29 cellular contexts compared by ENCODE assay signal in genomic region chr2:1022178-1022577, GRCh38.
"Had no signal": no experiment of that assay in that cellular context is flagged by ENCODE, and none has a peak within 500 bp of the region (broad histone marks: within the 10 kb centered on the region; RNA-seq: fewer than 3 reads in every experiment).

No MANE protein-coding gene starts in this region.

- H3K4me1 ChIP-seq: breast epithelium, esophagus squamous epithelium, left ventricle myocardium inferior, prostate gland, sigmoid colon, thyroid gland, upper lobe of left lung, vagina had no signal

- H3K4me3 Mint-ChIP-seq: activated B cell treated with CpG ODN at 0.5 μM for 24 hours; activated CD8-positive, alpha-beta T cell treated with anti-CD3 and anti-CD28 coated beads for 36 hours; activated T-cell treated with anti-CD3 and anti-CD28 coated beads, Interleukin-2, amount 50 U/mL, for 72 hours; dendritic cell treated with granulocyte-macrophage colony-stimulating factor and Interleukin-4, amounts not matched to agents 40 ng/mL and 50 ng/mL, for 4 days; natural killer cell treated with Interleukin-12 subunit alpha and Interleukin-12 subunit beta and Interleukin-15 and Interleukin-18, amount 100 ng/mL, for 72 hours; stimulated activated memory B cell treated with anti-CD40 and anti-IgM and Interleukin-4, amounts not matched to agents 10 μg/mL and 1 μg/mL and 100 μg/mL, for 72 hours; stimulated activated naive CD8-positive, alpha-beta T cell treated with anti-CD3 and anti-CD28 coated beads, Interleukin-15, amount 100 ng/mL, for 72 hours had no signal

- H3K36me3 ChIP-seq: breast epithelium, esophagus squamous epithelium, left ventricle myocardium inferior, ovary, prostate gland, sigmoid colon, thyroid gland, upper lobe of left lung, vagina had no signal

- H3K9me3 Mint-ChIP-seq: activated B cell treated with CpG ODN at 0.5 μM for 24 hours; activated CD8-positive, alpha-beta T cell treated with anti-CD3 and anti-CD28 coated beads for 36 hours; activated naive CD4-positive, alpha-beta T cell treated with anti-CD3 and anti-CD28 coated beads, Interleukin-2, amount 50 U/mL, for 72 hours; activated T-cell treated with anti-CD3 and anti-CD28 coated beads, Interleukin-2, amount 50 U/mL, for 72 hours; dendritic cell treated with granulocyte-macrophage colony-stimulating factor and Interleukin-4, amounts not matched to agents 40 ng/mL and 50 ng/mL, for 4 days; natural killer cell treated with Interleukin-12 subunit alpha and Interleukin-12 subunit beta and Interleukin-15 and Interleukin-18, amount 100 ng/mL, for 72 hours; stimulated activated naive CD8-positive, alpha-beta T cell treated with anti-CD3 and anti-CD28 coated beads, Interleukin-15, amount 100 ng/mL, for 72 hours had no signal

- H3K4me3 ChIP-seq: breast epithelium, esophagus squamous epithelium, left ventricle myocardium inferior, lung, mucosa of descending colon, ovary, prostate gland, sigmoid colon, thyroid gland, upper lobe of left lung, vagina had no signal

- H3K27me3 ChIP-seq: breast epithelium, esophagus squamous epithelium, ovary, sigmoid colon, thyroid gland, upper lobe of left lung, vagina had no signal

- H3K27ac Mint-ChIP-seq: activated B cell treated with CpG ODN at 0.5 μM for 24 hours; activated CD8-positive, alpha-beta T cell treated with anti-CD3 and anti-CD28 coated beads for 36 hours; activated naive CD4-positive, alpha-beta T cell treated with anti-CD3 and anti-CD28 coated beads, Interleukin-2, amount 50 U/mL, for 72 hours; activated T-cell treated with anti-CD3 and anti-CD28 coated beads, Interleukin-2, amount 50 U/mL, for 72 hours; dendritic cell treated with granulocyte-macrophage colony-stimulating factor and Interleukin-4, amounts not matched to agents 40 ng/mL and 50 ng/mL, for 4 days; natural killer cell treated with Interleukin-12 subunit alpha and Interleukin-12 subunit beta and Interleukin-15 and Interleukin-18, amount 100 ng/mL, for 72 hours; stimulated activated memory B cell treated with anti-CD40 and anti-IgM and Interleukin-4, amounts not matched to agents 10 μg/mL and 1 μg/mL and 100 μg/mL, for 72 hours; stimulated activated naive CD8-positive, alpha-beta T cell treated with anti-CD3 and anti-CD28 coated beads, Interleukin-15, amount 100 ng/mL, for 72 hours had no signal

- H3K4me1 Mint-ChIP-seq: activated B cell treated with CpG ODN at 0.5 μM for 24 hours; stimulated activated memory B cell treated with anti-CD40 and anti-IgM and Interleukin-4, amounts not matched to agents 10 μg/mL and 1 μg/mL and 100 μg/mL, for 72 hours; stimulated activated naive CD8-positive, alpha-beta T cell treated with anti-CD3 and anti-CD28 coated beads, Interleukin-15, amount 100 ng/mL, for 72 hours had no signal

- DNase-seq: activated B cell treated with CpG ODN at 0.5 μM for 24 hours; activated CD4-positive, alpha-beta T cell treated with anti-CD3 and anti-CD28 coated beads, Interleukin-2, amount 50 U/mL, for 1 hour; activated CD8-positive, alpha-beta T cell treated with anti-CD3 and anti-CD28 coated beads for 36 hours; activated naive CD4-positive, alpha-beta T cell; activated T-cell treated with anti-CD3 and anti-CD28 coated beads, Interleukin-2, amount 50 U/mL, for 72 hours; central memory CD4-positive, alpha-beta T cell; esophagus squamous epithelium; islet precursor cell; left ventricle myocardium inferior; mucosa of descending colon; ovary; retina; sigmoid colon; small intestine; stimulated activated CD4-positive, alpha-beta T cell treated with anti-CD3 and anti-CD28 coated beads, Interleukin-4, amount 100 ng/mL, for 24 hours; stimulated activated naive CD8-positive, alpha-beta T cell treated with anti-CD3 and anti-CD28 coated beads, Interleukin-15, amount 100 ng/mL, for 72 hours; substantia nigra; T-helper 2 cell; thyroid gland; upper lobe of left lung had no signal

- H3K27ac ChIP-seq: breast epithelium, epithelial cell of prostate, esophagus squamous epithelium, left ventricle myocardium inferior, ovary, prostate gland, sigmoid colon, thyroid gland, upper lobe of left lung, vagina had no signal

- ATAC-seq: activated CD8-positive, alpha-beta T cell treated with anti-CD3 and anti-CD28 coated beads for 36 hours; activated naive CD4-positive, alpha-beta T cell treated with anti-CD3 and anti-CD28 coated beads, Interleukin-2, amount 50 U/mL, for 72 hours; activated T-cell treated with anti-CD3 and anti-CD28 coated beads, Interleukin-2, amount 50 U/mL, for 72 hours; mucosa of descending colon; natural killer cell treated with Interleukin-12 subunit alpha and Interleukin-12 subunit beta and Interleukin-15 and Interleukin-18, amount 100 ng/mL, for 72 hours; stimulated activated memory B cell treated with anti-CD40 and anti-IgM and Interleukin-4, amounts not matched to agents 10 μg/mL and 1 μg/mL and 100 μg/mL, for 72 hours; stimulated activated naive CD8-positive, alpha-beta T cell treated with anti-CD3 and anti-CD28 coated beads, Interleukin-15, amount 100 ng/mL, for 72 hours had no signal

- H3K27me3 Mint-ChIP-seq: activated B cell treated with CpG ODN at 0.5 μM for 24 hours; activated CD8-positive, alpha-beta T cell treated with anti-CD3 and anti-CD28 coated beads for 36 hours; dendritic cell treated with granulocyte-macrophage colony-stimulating factor and Interleukin-4, amounts not matched to agents 40 ng/mL and 50 ng/mL, for 4 days; stimulated activated naive CD8-positive, alpha-beta T cell treated with anti-CD3 and anti-CD28 coated beads, Interleukin-15, amount 100 ng/mL, for 72 hours had no signal

- H3K36me3 Mint-ChIP-seq: natural killer cell treated with Interleukin-12 subunit alpha and Interleukin-12 subunit beta and Interleukin-15 and Interleukin-18, amount 100 ng/mL, for 72 hours; stimulated activated memory B cell treated with anti-CD40 and anti-IgM and Interleukin-4, amounts not matched to agents 10 μg/mL and 1 μg/mL and 100 μg/mL, for 72 hours had no signal

- H3K9me3 ChIP-seq: breast epithelium, esophagus squamous epithelium, left ventricle myocardium inferior, mucosa of descending colon, ovary, prostate gland, sigmoid colon, thyroid gland, upper lobe of left lung, vagina had no signal
